ENCODE assay signal across 8 cellular contexts in genomic region chr1:10694633-10695627, GRCh38.
DNase-seq lines count a peak whose midpoint lies in the region; ATAC-seq and TF ChIP-seq lines count a peak whose summit lies in the region.

No MANE protein-coding gene starts in this region.

- DNase-seq in GM13976 (ENCODE audit: low spot score) (peak; percentile 93), NCI-H446 (lab: John Stamatoyannopoulos, UW) (peak; percentile 80 to 92), choroid plexus epithelial cell (ENCODE audit: low read depth) (peak; percentile 57), kidney glomerular epithelial cell (lab: John Stamatoyannopoulos, UW) (peak; percentile 55)
- peak; percentile 69 to 74 for DNase-seq in activated CD4-positive, alpha-beta T cell treated with anti-CD3 and anti-CD28 coated beads for 4 hours
- peak; percentile 62 to 68 for DNase-seq in stimulated activated CD4-positive, alpha-beta T cell treated with anti-CD3 and anti-CD28 coated beads, Interleukin-15, amount 100 ng/mL, for 1 hour (ENCODE audit: low read depth in 1 of 2, low spot score in 1 of 2)

- peak; percentile 40 for ATAC-seq in HG03139 (IDR thresholded peaks at IDR 0.05; ENCODE audit: unreplicated experiment)
- ATAC-seq in GM21515 (IDR thresholded peaks at IDR 0.05; ENCODE audit: unreplicated experiment) = no peak

- peak overlapping the region; percentile 44 for H3K4me3 ChIP-seq in choroid plexus epithelial cell (ENCODE audit: low read depth, low read length)

- in situ Hi-C loops in GM13976 (cut with MboI; ENCODE audit: low sequenced_read_pairs, unreplicated experiment) = no loop called here

- TF ChIP-seq CTCF in GM13976 (IDR thresholded peaks at IDR 0.05; ENCODE audit: borderline replicate concordance, control extremely low read depth, extremely low read depth, insufficient read depth, missing control alignments) (no peak), choroid plexus epithelial cell (conservative IDR thresholded peaks at IDR 0.05; ENCODE audit: low read depth, low read length) (no peak)
